8 cellular contexts compared by ENCODE assay signal in the genomic region with DNA sequence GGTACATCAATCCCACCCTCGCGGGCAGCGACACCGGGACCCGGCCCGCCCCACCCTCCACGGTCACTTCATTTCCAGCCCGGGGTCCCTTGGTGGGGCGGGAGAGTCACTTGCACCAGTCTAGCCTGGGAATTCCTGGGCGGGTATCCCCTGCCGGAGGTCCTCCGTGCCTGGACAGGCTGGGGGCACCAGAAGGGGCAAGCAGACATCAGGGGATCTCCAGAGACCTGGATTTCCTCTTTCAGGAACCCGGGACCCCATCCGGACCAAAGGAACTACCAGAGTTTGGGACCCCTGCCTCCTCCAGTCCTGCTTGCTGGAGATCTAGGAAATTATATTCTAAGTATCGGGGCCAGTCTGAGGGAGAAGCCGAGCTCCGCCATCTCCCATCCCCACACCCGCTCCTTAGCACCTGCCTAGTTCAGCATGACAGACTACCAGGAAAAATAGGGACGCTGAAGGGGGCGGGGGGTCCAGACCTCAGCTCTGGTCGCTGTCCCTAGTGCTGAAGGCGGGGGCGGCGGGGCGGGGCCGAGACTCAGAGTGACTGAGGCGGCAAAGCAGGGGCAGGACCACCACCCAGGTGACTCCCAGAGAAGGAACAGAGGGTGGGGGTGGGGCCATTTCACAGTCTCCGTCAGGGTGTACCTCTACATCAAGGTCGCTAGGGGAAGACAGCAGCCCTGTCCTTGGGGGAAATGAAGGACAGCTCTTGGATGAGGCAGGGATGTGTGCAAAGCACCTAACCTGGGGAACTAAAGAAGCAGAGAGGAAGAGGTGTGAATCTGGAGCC. TPM values are rescaled to one million over a fixed set of nuclear protein-coding genes. Genes with fewer than 3 reads are reported as not detected.
DNase-seq lines count a peak whose midpoint lies in the region; ATAC-seq and TF ChIP-seq lines count a peak whose summit lies in the region.

No MANE protein-coding gene starts in this region.

- peak; percentile 74 to 78 for DNase-seq in NCI-H187 (lab: John Stamatoyannopoulos, UW)
- peak; percentile 45 to 59 for DNase-seq in breast epithelium (ENCODE audit: low spot score in 2 of 2)
- DNase-seq in left lobe of liver (ENCODE audit: low spot score) = no peak
- DNase-seq in stimulated activated CD4-positive, alpha-beta T cell treated with anti-CD3 and anti-CD28 coated beads, Interleukin-4, amount 100 ng/mL, for 24 hours = peak; percentile 79

- H3K9me3 ChIP-seq in breast epithelium = no peaks in the 10 kb centered on the region

- TF ChIP-seq POLR2A in breast epithelium (IDR thresholded peaks at IDR 0.05) = no peak

- ATAC-seq in left lobe of liver (peak; percentile 7), GM21717 (IDR thresholded peaks at IDR 0.05; ENCODE audit: unreplicated experiment) (no peak), GM18520 (IDR thresholded peaks at IDR 0.05; ENCODE audit: unreplicated experiment) (no peak)

- H3K36me3 ChIP-seq in breast epithelium = no peaks in the 10 kb centered on the region

- peaks cover 0 to 3% of the 10 kb centered on the region in 2 donors for H3K4me1 ChIP-seq in breast epithelium

- H3K27me3 ChIP-seq in breast epithelium = no peaks in the 10 kb centered on the region

- peak overlapping the region; percentile 60 to 80 for H3K27ac ChIP-seq in breast epithelium

- intact Hi-C loops in breast epithelium (cut with DNase I; ENCODE audit: low total_unique reads) = no loop called here

- peak overlapping the region; percentile 70 for H3K4me3 ChIP-seq in WI38 (ENCODE audit: low read depth, low read length)
- peak overlapping the region; percentile 62 to 94 (median 70) for H3K4me3 ChIP-seq in breast epithelium

- TF ChIP-seq CTCF in GM12874 (IDR thresholded peaks at IDR 0.05; ENCODE audit: insufficient read depth, low read depth, low read length) (peak; percentile 56), WI38 (IDR thresholded peaks at IDR 0.05; ENCODE audit: low read depth, low read length) (peak; percentile 12; the same call in 1 of the 2 replicates), breast epithelium (IDR thresholded peaks at IDR 0.05) (peak in 1 of 3 donors; percentile 42)

RNA-seq across cellular contexts. Expression of a gene that starts 0.8 kb away (rescaled TPM):
- total RNA-seq in breast epithelium (1 to 10 TPM; 1.3 to 2.3 (median 2.3) TPM), left lobe of liver (2.5 TPM)

RNA-seq across cellular contexts. Expression of a gene that starts 4.8 kb away (rescaled TPM):
- 10 to 100 TPM; 29.1 to 53.4 (median 48.7) TPM for total RNA-seq in breast epithelium
- total RNA-seq in left lobe of liver = 22.6 TPM

RNA-seq across cellular contexts. Expression of a gene that starts 15.9 kb away (rescaled TPM):
- total RNA-seq in breast epithelium = 10 to 100 TPM; 64.9 to 72.0 (median 68.3) TPM
- 24.9 TPM for total RNA-seq in left lobe of liver

RNA-seq across cellular contexts. Expression of a gene that starts 22.8 kb away (rescaled TPM):
- 10 to 100 TPM in 2 of 3 donors, 1 to 10 TPM in 1; 8.2 to 12.1 (median 10.2) TPM for total RNA-seq in breast epithelium
- total RNA-seq in left lobe of liver = 9.6 TPM

RNA-seq across cellular contexts. Expression of a gene that starts 23.1 kb away (rescaled TPM):
- under 1 TPM in 1 of 3 donors, not detected in 2; 0.33 TPM for total RNA-seq in breast epithelium
- 109 TPM for total RNA-seq in left lobe of liver
